Comparison of ENCODE assay signal across 8 cellular contexts in genomic region chr3:141414141-141414689, GRCh38. TPM values are rescaled to one million over a fixed set of nuclear protein-coding genes. Genes with fewer than 3 reads are reported as not detected.
DNase-seq lines count a peak whose midpoint lies in the region; FAIRE-seq and TF ChIP-seq lines count a peak whose summit lies in the region.

No MANE protein-coding gene starts in this region.

- peaks cover 43% of the 10 kb centered on the region for H3K36me3 Mint-ChIP-seq in astrocyte (ENCODE audit: low read depth, unreplicated experiment)

- H3K27me3 ChIP-seq in astrocyte (ENCODE audit: insufficient read depth, low read length) (no peaks in the 10 kb centered on the region), mucosa of rectum (ENCODE audit: control insufficient read depth in 2 of 2, insufficient read depth in 2 of 2, low read length in 2 of 2) (no peaks in the 10 kb centered on the region), vagina (no peaks in the 10 kb centered on the region)

- H3K4me1 ChIP-seq in astrocyte (ENCODE audit: insufficient read depth, low read length) (peaks cover 60% of the 10 kb centered on the region), mucosa of rectum (ENCODE audit: control insufficient read depth in 2 of 2, insufficient read depth in 2 of 2, low read length in 2 of 2) (peaks cover 38 to 39% of the 10 kb centered on the region in 2 donors), vagina (peaks cover 83% of the 10 kb centered on the region)

- H4K20me1 ChIP-seq in astrocyte (ENCODE audit: insufficient read depth, low read length) = no peaks in the 10 kb centered on the region

- no peak overlapping the region for H3K4me3 ChIP-seq in astrocyte (ENCODE audit: insufficient read depth, low read depth, low read length)
- H3K4me3 ChIP-seq in mucosa of rectum (ENCODE audit: low read length in 2 of 2) = peak overlapping the region in 1 of 2 donors; percentile 6
- H3K4me3 ChIP-seq in vagina = no peak overlapping the region

- no peak for FAIRE-seq in astrocyte (lab: Jason Lieb, UNC)

- no peak overlapping the region for H3K27ac Mint-ChIP-seq in astrocyte (ENCODE audit: unreplicated experiment)

- H2AFZ ChIP-seq in astrocyte (ENCODE audit: low read depth, low read length) = no peak overlapping the region

- H3K4me2 ChIP-seq in astrocyte (ENCODE audit: low read length) = peak overlapping the region; percentile 18

- H3K9me3 Mint-ChIP-seq in astrocyte (ENCODE audit: unreplicated experiment) = no peaks in the 10 kb centered on the region

- peak overlapping the region; percentile 81 for H3K9ac ChIP-seq in astrocyte (ENCODE audit: low read length)
- peak overlapping the region in 1 of 2 donors; percentile 42 for H3K9ac ChIP-seq in mucosa of rectum (ENCODE audit: low read depth in 1 of 2, low read length in 2 of 2)

- no peaks in the 10 kb centered on the region for H3K9me3 ChIP-seq in astrocyte (ENCODE audit: insufficient read depth, low read depth, low read length)
- H3K9me3 ChIP-seq in mucosa of rectum (ENCODE audit: control insufficient read depth in 2 of 2, low read length in 2 of 2) = no peaks in the 10 kb centered on the region
- no peaks in the 10 kb centered on the region for H3K9me3 ChIP-seq in vagina

- intact Hi-C loops in vagina (cut with DNase I) = loop anchor here (10.0 kb wide), 1 partner anchor 49 kb away; the partner anchor contains the start of gene ZBTB38

- H3K36me3 ChIP-seq in astrocyte (ENCODE audit: insufficient read depth, low read length) (peaks cover 53% of the 10 kb centered on the region), mucosa of rectum (ENCODE audit: control insufficient read depth in 2 of 2, insufficient read depth in 2 of 2, low read length in 2 of 2) (peaks cover 48 to 55% of the 10 kb centered on the region in 2 donors), vagina (peaks cover 0 to 13% of the 10 kb centered on the region in 2 donors)

- no peak for TF ChIP-seq POLR2A in vagina (IDR thresholded peaks at IDR 0.05)

- no peaks in the 10 kb centered on the region for H3K27me3 Mint-ChIP-seq in astrocyte (ENCODE audit: low read depth, unreplicated experiment)

- H3K4me1 Mint-ChIP-seq in astrocyte (ENCODE audit: low read depth, unreplicated experiment) = peaks cover 37% of the 10 kb centered on the region

- H3K27ac ChIP-seq in astrocyte (ENCODE audit: low read depth, low read length) (peak overlapping the region; percentile 89), mucosa of rectum (ENCODE audit: low read depth in 2 of 2, low read length in 2 of 2) (peak overlapping the region; percentile 5 to 87), vagina (peak overlapping the region; percentile 98)

- no peak for TF ChIP-seq CTCF in astrocyte (IDR thresholded peaks at IDR 0.05; ENCODE audit: insufficient read depth, low read depth, low read length)
- no peak for TF ChIP-seq CTCF in vagina (IDR thresholded peaks at IDR 0.05)

- H3K79me2 ChIP-seq in astrocyte (ENCODE audit: insufficient read depth, low read length) = peaks cover 68% of the 10 kb centered on the region

- DNase-seq in stimulated activated naive CD4-positive, alpha-beta T cell (lab: John Stamatoyannopoulos, UW) = peak in 4 of 6 experiments; percentile 14 to 61 (median 52)
- no peak for DNase-seq in stimulated activated naive CD4-positive, alpha-beta T cell treated with Interleukin-2 at 50 U/mL for 16 hours (lab: John Stamatoyannopoulos, UW)
- DNase-seq in astrocyte (ENCODE audit: low read depth) (peak; percentile 79), vagina (ENCODE audit: extremely low spot score in 2 of 2) (no peak), NCI-H2081 treated with DMSO at 0.1 percent for 48 hours (lab: John Stamatoyannopoulos, UW) (no peak), GDM1 (lab: John Stamatoyannopoulos, UW) (no peak), SKM-1 treated with dmso at 0.1 percent for 144 hours (lab: John Stamatoyannopoulos, UW; ENCODE audit: unreplicated experiment) (no peak)

- no peak overlapping the region for H3K4me3 Mint-ChIP-seq in astrocyte (ENCODE audit: unreplicated experiment)

RNA-seq across cellular contexts. Expression of gene ZBTB38, which starts 45.9 kb away (rescaled TPM):
- 57.6 and 60.7 TPM in 2 replicates for total RNA-seq in astrocyte
- 88.6 TPM for total RNA-seq in vagina

Comparison
In these comparisons a context has a peak if more than half of its experiments do, and no peak if none do; other contexts are left out.
1. DNase-seq: peak in stimulated activated naive CD4-positive, alpha-beta T cell (4 of 6) and astrocyte (single experiment); none in stimulated activated naive CD4-positive, alpha-beta T cell treated with Interleukin-2 at 50 U/mL for 16 hours (single experiment), vagina (0 of 2), NCI-H2081 treated with DMSO at 0.1 percent for 48 hours (single experiment), GDM1 (single experiment) and SKM-1 treated with dmso at 0.1 percent for 144 hours (single experiment).
2. H3K27ac ChIP-seq: peak in every context shown above with its lines; median percentile 98 in vagina; 89 in astrocyte; 46 in mucosa of rectum.